Comparison of ENCODE assay signal across 8 cellular contexts in the genomic region with DNA sequence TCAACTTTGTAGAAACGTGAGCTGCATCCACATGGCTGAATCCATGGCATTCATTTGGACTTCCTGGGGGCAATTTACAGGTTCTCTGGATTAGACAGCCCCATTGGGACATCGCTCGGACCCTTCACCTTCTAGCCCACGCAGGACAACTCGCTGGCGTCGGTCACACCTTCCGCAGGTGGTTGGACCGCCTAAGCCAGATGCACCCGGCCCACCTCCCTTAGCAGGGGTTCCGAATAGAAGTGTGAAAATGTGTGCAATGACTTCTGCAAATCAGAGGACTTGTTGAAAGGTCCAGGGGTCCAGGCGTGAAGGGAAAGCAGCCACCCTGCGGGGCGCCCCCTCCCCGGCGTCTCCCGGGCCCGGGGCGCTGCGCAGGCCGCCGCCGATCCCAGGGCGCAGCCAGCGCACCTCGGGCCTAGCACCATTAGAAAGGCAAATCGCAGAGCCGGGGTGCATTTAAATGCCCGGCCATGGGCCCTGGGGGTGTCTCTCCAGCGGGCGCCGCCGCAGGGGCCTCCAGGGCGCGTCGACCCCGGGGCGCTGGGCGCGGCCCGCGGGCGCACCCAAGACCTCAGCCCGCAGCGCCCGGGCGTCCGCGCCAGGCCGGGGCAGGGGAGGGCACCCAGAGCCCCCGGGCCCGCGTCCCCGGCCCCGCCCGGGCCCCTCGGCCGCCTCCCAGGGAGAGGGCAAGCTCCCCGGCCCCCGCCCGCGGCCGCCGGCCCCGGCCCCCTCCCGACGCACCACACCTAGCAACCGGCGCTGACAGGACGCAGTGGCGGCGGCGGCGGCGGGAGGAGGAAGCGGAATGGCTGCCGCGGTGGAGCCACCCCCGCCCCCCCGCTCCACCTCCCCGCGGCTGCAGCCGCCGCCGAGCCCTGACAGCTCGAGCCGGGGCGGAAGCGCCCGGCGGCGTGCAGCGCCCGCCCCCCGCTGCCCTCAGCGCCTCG. TPM values are rescaled to one million over a fixed set of nuclear protein-coding genes. Genes with fewer than 3 reads are reported as not detected.
DNase-seq lines count a peak whose midpoint lies in the region; ATAC-seq and TF ChIP-seq lines count a peak whose summit lies in the region.

No MANE protein-coding gene starts in this region.

- H3K4me3 ChIP-seq in GM12865 (ENCODE audit: low read depth, low read length), result no peak overlapping the region

- ATAC-seq in HG02610 (IDR thresholded peaks at IDR 0.05; ENCODE audit: unreplicated experiment) (peak; percentile 63), left lobe of liver (peak; percentile 87)

- DNase-seq in GM12865 (ENCODE audit: low read depth) (peak; percentile 58), NCI-H1105 treated with DMSO at 0.1 percent for 48 hours (lab: John Stamatoyannopoulos, UW) (peak; percentile 49), cerebellum (ENCODE audit: low spot score) (peak; percentile 82), left lobe of liver (ENCODE audit: low spot score) (peak; percentile 81), pons (ENCODE audit: low spot score) (no peak)
- peak; percentile 65 for DNase-seq in activated CD4-positive, CD25-positive, alpha-beta regulatory T cell treated with anti-CD3 and anti-CD28 coated beads, Interleukin-2, amount 50 U/mL, for 72 hours
- peak; percentile 71 to 72 for DNase-seq in stimulated activated CD4-positive, alpha-beta T cell treated with anti-CD3 and anti-CD28 coated beads, Interleukin-2, amount 100 ng/mL, for 24 hours

- no peak for TF ChIP-seq CTCF in GM12865 (IDR thresholded peaks at IDR 0.05; ENCODE audit: insufficient read depth, low read depth, low read length, missing control alignments)

RNA-seq across cellular contexts. Expression of a gene that starts 1.2 kb away (rescaled TPM):
- total RNA-seq in cerebellum (16.0 TPM), left lobe of liver (5.4 TPM)
